In the genomic region with DNA sequence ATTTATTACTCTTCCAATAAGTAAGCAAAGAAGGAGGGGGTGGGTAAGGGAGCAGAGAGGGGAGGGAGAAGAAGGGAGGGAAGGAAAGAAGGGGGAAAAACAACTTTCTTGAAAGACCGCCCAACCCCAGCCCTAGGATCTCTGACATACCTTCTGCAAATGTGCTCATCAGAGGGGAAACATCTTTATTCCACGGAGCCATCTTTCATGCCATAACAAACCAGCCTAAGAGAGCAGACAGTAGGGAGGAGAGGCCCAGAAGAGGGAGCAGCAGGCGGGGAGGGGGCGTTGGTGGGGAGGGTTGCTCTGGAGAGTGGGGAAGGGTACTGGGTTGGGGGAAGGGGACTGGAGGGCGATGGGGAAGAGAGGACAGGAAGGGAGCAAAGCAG, we compare ENCODE assay signal across 19 cellular contexts. TPM values are rescaled to one million over a fixed set of nuclear protein-coding genes. Genes with fewer than 3 reads are reported as not detected.
A peak's percentile ranks its signal among the peaks of the same experiment; 100 is the strongest.
DNase-seq lines count a peak whose midpoint lies in the region; ATAC-seq and TF ChIP-seq lines count a peak whose summit lies in the region.
"Had no signal": no experiment of that assay in that cellular context is flagged by ENCODE, and none has a peak within 500 bp of the region (broad histone marks: within the 10 kb centered on the region; RNA-seq: fewer than 3 reads in every experiment).

No MANE protein-coding gene starts in this region.

- H3K36me3 ChIP-seq in IMR-90 (ENCODE audit: control insufficient read depth, insufficient read depth, low read length) = no peaks in the 10 kb centered on the region
- no peaks in the 10 kb centered on the region for H3K36me3 ChIP-seq in esophagus (ENCODE audit: control insufficient read depth in 2 of 2, insufficient read depth in 2 of 2, low read length in 1 of 2)
- H3K36me3 ChIP-seq in mesodermal cell (ENCODE audit: control insufficient read depth, insufficient read depth, low read length) = no peaks in the 10 kb centered on the region
- no peaks in the 10 kb centered on the region for H3K36me3 ChIP-seq in thymus (ENCODE audit: control insufficient read depth, insufficient read depth)
- H3K36me3 ChIP-seq in ovary = no peaks in the 10 kb centered on the region
- no peaks in the 10 kb centered on the region for H3K36me3 ChIP-seq in MG63
- H3K36me3 ChIP-seq: ascending aorta, BE2C, colonic mucosa, gastrocnemius medialis, thoracic aorta had no signal

- H3K79me1 ChIP-seq in IMR-90 (ENCODE audit: low read depth in 1 of 2, low read length in 2 of 2) = no peaks in the 10 kb centered on the region

- POLR2A ChIA-PET in IMR-90 (lab: Charles Lee; ENCODE audit: unreplicated experiment) = no interaction called here

- TF ChIP-seq POLR2A in IMR-90 (IDR thresholded peaks at IDR 0.05; ENCODE audit: low read depth, low read length) (no peak), ovary (IDR thresholded peaks at IDR 0.05) (no peak)

- peaks cover 2% of the 10 kb centered on the region; the same call in 1 of the 2 replicates for H3K9me3 ChIP-seq in IMR-90 (ENCODE audit: control insufficient read depth, insufficient read depth, low read length)
- H3K9me3 ChIP-seq in esophagus (ENCODE audit: control insufficient read depth in 2 of 2, insufficient read depth in 1 of 2, low read depth in 1 of 2, low read length in 1 of 2) = no peaks in the 10 kb centered on the region
- H3K9me3 ChIP-seq in mesodermal cell (ENCODE audit: control insufficient read depth, low read length) = no peaks in the 10 kb centered on the region
- H3K9me3 ChIP-seq in thymus (ENCODE audit: control insufficient read depth) = no peaks in the 10 kb centered on the region
- no peaks in the 10 kb centered on the region for H3K9me3 ChIP-seq in ovary
- no peaks in the 10 kb centered on the region for H3K9me3 ChIP-seq in MG63
- H3K9me3 ChIP-seq: ascending aorta, BE2C, colonic mucosa, gastrocnemius medialis, thoracic aorta had no signal

- no peak for TF ChIP-seq RAD21 in IMR-90 (IDR thresholded peaks at IDR 0.05; ENCODE audit: low read length)

- H3K9me1 ChIP-seq in IMR-90 (ENCODE audit: insufficient read depth, low read length) = no peaks in the 10 kb centered on the region

- H2AFZ ChIP-seq in IMR-90 (replicated peaks; ENCODE audit: low read length, poor library complexity) = no peak overlapping the region

- peak overlapping the region; percentile 53; the same call in 1 of the 2 replicates for H2BK120ac ChIP-seq in IMR-90 (ENCODE audit: low read depth, low read length)

- H2AK5ac ChIP-seq in IMR-90 (ENCODE audit: low read depth, low read length) = no peak overlapping the region

- intact Hi-C loops in IMR-90 (cut with micrococcal nuclease) = no loop called here
- intact Hi-C loops in ovary (cut with DNase I) = no loop called here

- DNase-seq in IMR-90 (no peak), ovary (no peak), MG63 (no peak), NCI-H2171 (lab: John Stamatoyannopoulos, UW) (no peak)
- DNase-seq: activated CD4-positive, alpha-beta T cell treated with anti-CD3 and anti-CD28 coated beads, Interleukin-2, amount 10 ng/mL, durations not matched to agents 24 days and 14 days; activated naive CD4-positive, alpha-beta T cell; BE2C; colonic mucosa; gastrocnemius medialis; GDM1; GOT3; immature natural killer cell had no signal

- TF ChIP-seq EP300 in ovary (IDR thresholded peaks at IDR 0.05) = no peak

- peak; percentile 40 for ATAC-seq in IMR-90 (ENCODE audit: low read depth)
- ATAC-seq: Panc1 had no signal

- H3K18ac ChIP-seq in IMR-90 (ENCODE audit: low read depth, low read length) = peak overlapping the region; percentile 15; the same call in 1 of the 2 replicates

- no peak overlapping the region for H4K8ac ChIP-seq in IMR-90 (ENCODE audit: low read depth in 2 of 2, low read length in 2 of 2)

- no peak overlapping the region for H3K9ac ChIP-seq in IMR-90 (ENCODE audit: low read depth, low read length)

- in situ Hi-C loops in IMR-90 (cut with MboI; ENCODE audit: low sequenced_read_pairs) = no loop called here

- H3K14ac ChIP-seq in IMR-90 (replicated peaks; ENCODE audit: low read depth, low read length) = no peak overlapping the region

- H3K4me1 ChIP-seq in IMR-90 (ENCODE audit: control insufficient read depth, insufficient read depth, low read length) = peaks cover 11% of the 10 kb centered on the region
- peaks cover 3 to 5% of the 10 kb centered on the region in 2 donors for H3K4me1 ChIP-seq in esophagus (ENCODE audit: control insufficient read depth in 2 of 2, insufficient read depth in 2 of 2, low read length in 1 of 2)
- H3K4me1 ChIP-seq in mesodermal cell (ENCODE audit: control insufficient read depth, insufficient read depth, low read length, poor library complexity, severe bottlenecking) = peaks cover 25% of the 10 kb centered on the region
- no peaks in the 10 kb centered on the region for H3K4me1 ChIP-seq in thymus (ENCODE audit: control insufficient read depth, insufficient read depth, low read length)
- H3K4me1 ChIP-seq in ovary (ENCODE audit: insufficient read depth) = peaks cover 7% of the 10 kb centered on the region
- H3K4me1 ChIP-seq: BE2C, colonic mucosa had no signal

- H4K5ac ChIP-seq in IMR-90 (ENCODE audit: low read depth, low read length) = peak overlapping the region; percentile 56; the same call in 1 of the 2 replicates

- H4K91ac ChIP-seq in IMR-90 (ENCODE audit: insufficient read depth, low read depth, low read length) = no peak overlapping the region

- CTCF ChIA-PET in IMR-90 (lab: Yijun Ruan, JAX) = interaction anchor here (1.0 kb wide), 1 partner anchor 49 kb away, joined by 3 read pairs; a partner anchor contains a TSS

- H3K56ac ChIP-seq in IMR-90 (ENCODE audit: extremely low read depth, insufficient read depth, low read length) = no peak overlapping the region

- H3K27ac ChIP-seq in IMR-90 (ENCODE audit: insufficient read depth, low read length) (peak overlapping the region; percentile 67; the same call in 1 of the 2 replicates), esophagus (ENCODE audit: low read depth in 2 of 2, low read length in 1 of 2) (peak overlapping the region; percentile 83 to 89), mesodermal cell (ENCODE audit: low read depth, low read length, severe bottlenecking) (peak overlapping the region; percentile 88), thymus (ENCODE audit: low read depth) (peak overlapping the region; percentile 33), ovary (peak overlapping the region in 1 of 2 donors; percentile 51)
- H3K27ac ChIP-seq: ascending aorta, colonic mucosa, gastrocnemius medialis, thoracic aorta had no signal

- peak overlapping the region; percentile 73; the same call in 1 of the 2 replicates for H2BK20ac ChIP-seq in IMR-90 (ENCODE audit: low read depth, low read length)

- H4K20me1 ChIP-seq in IMR-90 (ENCODE audit: insufficient read depth, low read length) = no peaks in the 10 kb centered on the region

- H3K4ac ChIP-seq in IMR-90 (ENCODE audit: low read depth, low read length) = peak overlapping the region; percentile 50; the same call in 1 of the 2 replicates

- no peak overlapping the region for H2AK9ac ChIP-seq in IMR-90 (replicated peaks; ENCODE audit: low read depth, low read length, poor library complexity)

- peak overlapping the region; percentile 0; the same call in 1 of the 2 replicates for H3K4me2 ChIP-seq in IMR-90 (ENCODE audit: low read depth, low read length)

- no peak overlapping the region for H3K4me3 ChIP-seq in IMR-90 (ENCODE audit: insufficient read depth, low read depth, low read length)
- H3K4me3 ChIP-seq in esophagus (ENCODE audit: low read depth in 1 of 2, low read length in 2 of 2) = peak overlapping the region in 1 of 2 donors; percentile 24
- peak overlapping the region; percentile 2 for H3K4me3 ChIP-seq in mesodermal cell (ENCODE audit: extremely low read depth, insufficient read depth, low read length, poor library complexity, severe bottlenecking)
- H3K4me3 ChIP-seq in thymus (ENCODE audit: low read length) = no peak overlapping the region
- H3K4me3 ChIP-seq in ovary = no peak overlapping the region
- H3K4me3 ChIP-seq in MG63 = no peak overlapping the region
- H3K4me3 ChIP-seq: ascending aorta, colonic mucosa, skin epidermis, thoracic aorta had no signal

- no peak for TF ChIP-seq CTCF in IMR-90 (conservative IDR thresholded peaks at IDR 0.05; ENCODE audit: low read depth, low read length)
- TF ChIP-seq CTCF in ovary (IDR thresholded peaks at IDR 0.05) = no peak

- BruUV-seq in IMR-90 (replicated peaks; lab: Mats Ljungman, UMichigan) = no TSS peak

- H3K27me3 ChIP-seq in IMR-90 (ENCODE audit: control insufficient read depth, insufficient read depth, low read length) (peaks cover 6% of the 10 kb centered on the region), esophagus (ENCODE audit: control insufficient read depth in 1 of 2, insufficient read depth in 2 of 2, low read length in 2 of 2) (no peaks in the 10 kb centered on the region), thymus (ENCODE audit: control insufficient read depth, insufficient read depth) (no peaks in the 10 kb centered on the region), ovary (no peaks in the 10 kb centered on the region), MG63 (no peaks in the 10 kb centered on the region)
- H3K27me3 ChIP-seq: ascending aorta, BE2C, colonic mucosa, gastrocnemius medialis had no signal

- H2BK15ac ChIP-seq in IMR-90 (ENCODE audit: low read depth, low read length) = no peak overlapping the region

- no peak overlapping the region for H2BK5ac ChIP-seq in IMR-90 (ENCODE audit: low read depth, low read length, poor library complexity, severe bottlenecking)

- WGBS in IMR-90 (ENCODE audit: extremely low coverage in 2 of 2, insufficient read length in 1 of 2), 2 experiments = no CpG with 5 or more reads among the region's 5 CpGs
- WGBS in esophagus, 2 donors = 56 to 62% methylated on average over 5 of the region's 5 CpGs
- WGBS in mesodermal cell (ENCODE audit: insufficient coverage in 2 of 2), 2 experiments = 63% methylated on average over 2 of the region's 5 CpGs; no CpG with 5 or more reads in 1 of the 2 experiments
- WGBS in thymus = 93% methylated on average over 5 of the region's 5 CpGs
- 47 to 64% (median 59%) methylated on average over 5 of the region's 5 CpGs for WGBS in ovary, 3 donors

- H3K23ac ChIP-seq in IMR-90 (ENCODE audit: low read depth, low read length) = no peak overlapping the region

- dilution Hi-C loops in IMR-90 (cut with HindIII; ENCODE audit: low sequenced_read_pairs, unreplicated experiment) = no loop called here

RNA-seq across cellular contexts. Expression of a gene that starts 48.3 kb away (rescaled TPM):
- total RNA-seq in IMR-90 (2012; rRNA removed) (1.4 and 1.6 TPM in 2 replicates), ovary (10 to 100 TPM; 14.2 to 37.3 (median 18.4) TPM)
- polyA plus RNA-seq in IMR-90 (2012; rRNA removed) (6.4 and 9.5 TPM in 2 replicates), esophagus (100 to 1,000 TPM; 153 to 185 TPM), thymus (40.7 TPM), ovary (10 to 100 TPM in 1 of 2 donors, not detected in 1; 15.4 TPM)
- 10.7 and 12.1 TPM in 2 replicates for polyA plus RNA-seq in IMR-90 (2012; cell fraction: cytosol; rRNA removed)
- polyA plus RNA-seq in IMR-90 (2012; cell fraction: nucleus; rRNA removed; ENCODE audit: low replicate concordance) = 22.0 and 64.6 TPM in 2 replicates
- polyA plus RNA-seq in mesodermal cell (2013, experiment 1 of 2) = 6.7 TPM
- 5.2 TPM for polyA plus RNA-seq in mesodermal cell (2013, experiment 2 of 2)
- 18.1 and 33.0 TPM in 2 replicates for total RNA-seq in MG63 (2014; rRNA removed; shearing (Covaris generic); ENCODE audit: low replicate concordance)
